Comparison of ENCODE assay signal across 1 cellular context in the genomic region with DNA sequence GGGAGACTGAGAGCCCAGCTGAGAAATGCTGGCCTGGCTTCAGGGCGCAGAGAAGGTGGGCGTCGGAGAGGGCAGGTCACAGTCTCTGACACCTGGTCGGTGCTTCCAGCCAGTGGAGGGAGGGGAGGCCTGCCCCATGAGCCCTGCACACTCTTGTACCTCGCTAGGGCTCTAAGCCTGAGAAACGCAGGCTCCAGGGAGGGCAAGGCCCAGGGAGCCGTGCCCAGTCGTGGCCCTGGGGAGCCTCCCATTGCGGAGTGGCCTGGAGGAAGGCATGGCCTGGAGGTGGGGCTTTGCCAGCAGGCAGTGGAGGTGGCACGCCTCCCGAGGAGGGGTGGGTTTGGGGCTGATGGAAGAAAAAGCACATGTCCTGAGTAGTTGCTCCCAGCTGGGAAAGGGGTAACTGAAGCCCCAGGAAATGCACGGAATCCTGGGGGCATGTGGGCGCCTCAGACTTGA.
TF ChIP-seq lines count a peak whose summit lies in the region.

No MANE protein-coding gene starts in this region.

TF ChIP-seq in GM23338, 12 proteins besides CTCF, POLR2A, EP300 and RAD21 (continued from another document):
- TF ChIP-seq, protein P1, sequence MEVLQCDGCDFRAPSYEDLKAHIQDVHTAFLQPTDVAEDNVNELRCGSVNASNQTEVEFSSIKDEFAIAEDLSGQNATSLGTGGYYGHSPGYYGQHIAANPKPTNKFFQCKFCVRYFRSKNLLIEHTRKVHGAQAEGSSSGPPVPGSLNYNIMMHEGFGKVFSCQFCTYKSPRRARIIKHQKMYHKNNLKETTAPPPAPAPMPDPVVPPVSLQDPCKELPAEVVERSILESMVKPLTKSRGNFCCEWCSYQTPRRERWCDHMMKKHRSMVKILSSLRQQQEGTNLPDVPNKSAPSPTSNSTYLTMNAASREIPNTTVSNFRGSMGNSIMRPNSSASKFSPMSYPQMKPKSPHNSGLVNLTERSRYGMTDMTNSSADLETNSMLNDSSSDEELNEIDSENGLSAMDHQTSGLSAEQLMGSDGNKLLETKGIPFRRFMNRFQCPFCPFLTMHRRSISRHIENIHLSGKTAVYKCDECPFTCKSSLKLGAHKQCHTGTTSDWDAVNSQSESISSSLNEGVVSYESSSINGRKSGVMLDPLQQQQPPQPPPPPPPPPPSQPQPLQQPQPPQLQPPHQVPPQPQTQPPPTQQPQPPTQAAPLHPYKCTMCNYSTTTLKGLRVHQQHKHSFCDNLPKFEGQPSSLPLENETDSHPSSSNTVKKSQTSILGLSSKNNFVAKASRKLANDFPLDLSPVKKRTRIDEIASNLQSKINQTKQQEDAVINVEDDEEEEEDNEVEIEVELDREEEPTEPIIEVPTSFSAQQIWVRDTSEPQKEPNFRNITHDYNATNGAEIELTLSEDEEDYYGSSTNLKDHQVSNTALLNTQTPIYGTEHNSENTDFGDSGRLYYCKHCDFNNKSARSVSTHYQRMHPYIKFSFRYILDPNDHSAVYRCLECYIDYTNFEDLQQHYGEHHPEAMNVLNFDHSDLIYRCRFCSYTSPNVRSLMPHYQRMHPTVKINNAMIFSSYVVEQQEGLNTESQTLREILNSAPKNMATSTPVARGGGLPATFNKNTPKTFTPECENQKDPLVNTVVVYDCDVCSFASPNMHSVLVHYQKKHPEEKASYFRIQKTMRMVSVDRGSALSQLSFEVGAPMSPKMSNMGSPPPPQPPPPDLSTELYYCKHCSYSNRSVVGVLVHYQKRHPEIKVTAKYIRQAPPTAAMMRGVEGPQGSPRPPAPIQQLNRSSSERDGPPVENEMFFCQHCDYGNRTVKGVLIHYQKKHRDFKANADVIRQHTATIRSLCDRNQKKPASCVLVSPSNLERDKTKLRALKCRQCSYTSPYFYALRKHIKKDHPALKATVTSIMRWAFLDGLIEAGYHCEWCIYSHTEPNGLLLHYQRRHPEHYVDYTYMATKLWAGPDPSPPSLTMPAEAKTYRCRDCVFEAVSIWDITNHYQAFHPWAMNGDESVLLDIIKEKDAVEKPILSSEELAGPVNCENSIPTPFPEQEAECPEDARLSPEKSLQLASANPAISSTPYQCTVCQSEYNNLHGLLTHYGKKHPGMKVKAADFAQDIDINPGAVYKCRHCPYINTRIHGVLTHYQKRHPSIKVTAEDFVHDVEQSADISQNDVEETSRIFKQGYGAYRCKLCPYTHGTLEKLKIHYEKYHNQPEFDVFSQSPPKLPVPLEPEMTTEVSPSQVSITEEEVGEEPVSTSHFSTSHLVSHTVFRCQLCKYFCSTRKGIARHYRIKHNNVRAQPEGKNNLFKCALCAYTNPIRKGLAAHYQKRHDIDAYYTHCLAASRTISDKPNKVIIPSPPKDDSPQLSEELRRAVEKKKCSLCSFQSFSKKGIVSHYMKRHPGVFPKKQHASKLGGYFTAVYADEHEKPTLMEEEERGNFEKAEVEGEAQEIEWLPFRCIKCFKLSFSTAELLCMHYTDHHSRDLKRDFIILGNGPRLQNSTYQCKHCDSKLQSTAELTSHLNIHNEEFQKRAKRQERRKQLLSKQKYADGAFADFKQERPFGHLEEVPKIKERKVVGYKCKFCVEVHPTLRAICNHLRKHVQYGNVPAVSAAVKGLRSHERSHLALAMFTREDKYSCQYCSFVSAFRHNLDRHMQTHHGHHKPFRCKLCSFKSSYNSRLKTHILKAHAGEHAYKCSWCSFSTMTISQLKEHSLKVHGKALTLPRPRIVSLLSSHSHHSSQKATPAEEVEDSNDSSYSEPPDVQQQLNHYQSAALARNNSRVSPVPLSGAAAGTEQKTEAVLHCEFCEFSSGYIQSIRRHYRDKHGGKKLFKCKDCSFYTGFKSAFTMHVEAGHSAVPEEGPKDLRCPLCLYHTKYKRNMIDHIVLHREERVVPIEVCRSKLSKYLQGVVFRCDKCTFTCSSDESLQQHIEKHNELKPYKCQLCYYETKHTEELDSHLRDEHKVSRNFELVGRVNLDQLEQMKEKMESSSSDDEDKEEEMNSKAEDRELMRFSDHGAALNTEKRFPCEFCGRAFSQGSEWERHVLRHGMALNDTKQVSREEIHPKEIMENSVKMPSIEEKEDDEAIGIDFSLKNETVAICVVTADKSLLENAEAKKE (CRISPR knock-in tag; IDR thresholded peaks at IDR 0.05) = no peak
TF ChIP-seq in GM23338: peak in this region for 0.
